18 cellular contexts compared by ENCODE assay signal in genomic region chr1:4792565-4792964, GRCh38.
DNase-seq lines count a peak whose midpoint lies in the region; ATAC-seq and TF ChIP-seq lines count a peak whose summit lies in the region.
"Had no signal": no experiment of that assay in that cellular context is flagged by ENCODE, and none has a peak within 500 bp of the region (broad histone marks: within the 10 kb centered on the region; RNA-seq: fewer than 3 reads in every experiment).

No MANE protein-coding gene starts in this region.

- H3K27me3 Mint-ChIP-seq in activated CD8-positive, alpha-beta memory T cell treated with anti-CD3 and anti-CD28 coated beads, Interleukin-2, amount 10 ng/mL, durations not matched to agents 7 days and 5 days = no peaks in the 10 kb centered on the region
- H3K27me3 Mint-ChIP-seq in nephron progenitor cell (ENCODE audit: low read depth, poor library complexity) = peaks cover 6% of the 10 kb centered on the region

- DNase-seq in activated CD8-positive, alpha-beta memory T cell treated with anti-CD3 and anti-CD28 coated beads, Interleukin-2, amount 10 ng/mL, durations not matched to agents 7 days and 5 days = peak; percentile 22
- DNase-seq in activated CD8-positive, alpha-beta memory T cell treated with anti-CD3 and anti-CD28 coated beads, Interleukin-2, amount 50 U/mL, for 4 hours = no peak
- peak; percentile 9 for DNase-seq in ecto neural progenitor cell (ENCODE audit: low spot score)
- DNase-seq in DMS53 (lab: John Stamatoyannopoulos, UW) = no peak
- no peak for DNase-seq in nephron progenitor cell
- DNase-seq: Caco-2; CD4-positive, alpha-beta memory T cell; DMS 273 treated with DMSO at 0.1 percent for 48 hours; Kasumi-1; NCI-H1694 treated with DMSO at 0.1 percent for 48 hours; NCI-H2081 treated with DMSO at 0.1 percent for 48 hours; NCI-H446 treated with DMSO at 0.1 percent for 48 hours; NCI-H526 treated with DMSO at 0.1 percent for 48 hours; T-helper 1 cell had no signal

- TF ChIP-seq CTCF in nephron progenitor cell (IDR thresholded peaks at IDR 0.05) = no peak

- no peaks in the 10 kb centered on the region for H3K9me3 Mint-ChIP-seq in activated CD8-positive, alpha-beta memory T cell treated with anti-CD3 and anti-CD28 coated beads, Interleukin-2, amount 10 ng/mL, durations not matched to agents 7 days and 5 days (ENCODE audit: low read depth)
- H3K9me3 Mint-ChIP-seq in nephron progenitor cell = peaks cover 5% of the 10 kb centered on the region

- CTCF ChIA-PET in activated CD8-positive, alpha-beta memory T cell treated with anti-CD3 and anti-CD28 coated beads, Interleukin-2, amount 10 ng/mL, durations not matched to agents 7 days and 5 days (lab: Charles Lee) = no interaction called here

- H3K4me3 Mint-ChIP-seq in activated CD8-positive, alpha-beta memory T cell treated with anti-CD3 and anti-CD28 coated beads, Interleukin-2, amount 10 ng/mL, durations not matched to agents 7 days and 5 days = no peak overlapping the region
- H3K4me3 Mint-ChIP-seq in nephron progenitor cell = no peak overlapping the region
- H3K4me3 Mint-ChIP-seq: CD4-positive, alpha-beta memory T cell had no signal

- no peaks in the 10 kb centered on the region for H3K36me3 Mint-ChIP-seq in activated CD8-positive, alpha-beta memory T cell treated with anti-CD3 and anti-CD28 coated beads, Interleukin-2, amount 10 ng/mL, durations not matched to agents 7 days and 5 days
- no peaks in the 10 kb centered on the region for H3K36me3 Mint-ChIP-seq in nephron progenitor cell (ENCODE audit: low read depth)
- H3K36me3 Mint-ChIP-seq: CD4-positive, alpha-beta memory T cell had no signal

- no peaks in the 10 kb centered on the region for H3K4me1 Mint-ChIP-seq in activated CD8-positive, alpha-beta memory T cell treated with anti-CD3 and anti-CD28 coated beads, Interleukin-2, amount 10 ng/mL, durations not matched to agents 7 days and 5 days
- H3K4me1 Mint-ChIP-seq in nephron progenitor cell = peaks cover 6% of the 10 kb centered on the region
- H3K4me1 Mint-ChIP-seq: CD4-positive, alpha-beta memory T cell had no signal

- ATAC-seq in activated CD8-positive, alpha-beta memory T cell treated with anti-CD3 and anti-CD28 coated beads, Interleukin-2, amount 10 ng/mL, durations not matched to agents 7 days and 5 days = no peak
- ATAC-seq in HG03066 (IDR thresholded peaks at IDR 0.05; ENCODE audit: low read depth, unreplicated experiment) = peak; percentile 51
- no peak for ATAC-seq in HG02852 (IDR thresholded peaks at IDR 0.05; ENCODE audit: unreplicated experiment)
- no peak for ATAC-seq in HG02970 (IDR thresholded peaks at IDR 0.05; ENCODE audit: low FRiP score, unreplicated experiment)
- ATAC-seq: Right ventricle myocardium inferior had no signal

- no peak overlapping the region for H3K27ac Mint-ChIP-seq in activated CD8-positive, alpha-beta memory T cell treated with anti-CD3 and anti-CD28 coated beads, Interleukin-2, amount 10 ng/mL, durations not matched to agents 7 days and 5 days
- H3K27ac Mint-ChIP-seq in nephron progenitor cell = no peak overlapping the region
- H3K27ac Mint-ChIP-seq: CD4-positive, alpha-beta memory T cell had no signal

Comparison
In these comparisons a context has a peak if more than half of its experiments do, and no peak if none do; other contexts are left out.
1. DNase-seq: peak in activated CD8-positive, alpha-beta memory T cell treated with anti-CD3 and anti-CD28 coated beads, Interleukin-2, amount 10 ng/mL, durations not matched to agents 7 days and 5 days (single experiment) and ecto neural progenitor cell (single experiment); none in activated CD8-positive, alpha-beta memory T cell treated with anti-CD3 and anti-CD28 coated beads, Interleukin-2, amount 50 U/mL, for 4 hours (single experiment), DMS53 (single experiment) and nephron progenitor cell (single experiment).